In the genomic region with DNA sequence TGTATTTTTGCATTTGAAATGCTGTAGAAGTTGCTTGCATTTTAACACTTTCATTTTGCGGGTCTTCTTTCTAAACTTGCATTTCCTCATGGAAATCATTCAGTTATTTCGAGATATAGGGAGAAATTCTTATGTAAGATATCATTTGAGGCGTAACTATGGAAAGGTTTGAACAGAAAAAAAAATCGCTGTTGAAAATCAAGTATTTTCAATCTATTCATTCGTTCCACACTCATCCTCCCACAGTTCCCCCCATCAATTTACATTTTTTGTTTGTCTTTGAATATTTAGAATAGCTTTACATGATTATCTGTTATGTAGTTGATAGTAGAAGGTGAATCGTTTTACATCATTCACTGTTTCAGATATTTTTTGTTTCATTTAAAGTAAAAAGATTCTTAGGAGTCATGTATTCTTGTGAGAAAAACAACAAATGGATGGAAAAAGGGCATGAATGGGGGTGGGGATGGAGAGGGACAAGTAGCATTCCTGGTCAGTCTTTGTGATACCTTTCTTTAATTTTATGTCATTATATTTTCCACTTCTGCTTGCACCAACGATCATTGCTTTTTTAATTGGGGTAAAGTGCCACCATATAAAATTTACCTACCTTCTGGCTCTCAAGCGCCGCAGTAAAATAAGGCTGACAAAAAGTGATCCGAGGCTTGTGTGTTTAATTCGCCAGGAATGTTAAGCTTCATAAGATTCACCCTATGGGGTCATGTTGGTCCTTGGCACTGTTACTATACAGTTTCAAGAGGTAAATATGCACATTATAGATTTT, we compare ENCODE assay signal across 8 cellular contexts. TPM values are rescaled to one million over a fixed set of nuclear protein-coding genes. Genes with fewer than 3 reads are reported as not detected.
DNase-seq lines count a peak whose midpoint lies in the region; ATAC-seq, FAIRE-seq and TF ChIP-seq lines count a peak whose summit lies in the region.

No MANE protein-coding gene starts in this region.

- no peaks in the 10 kb centered on the region for H3K27me3 ChIP-seq in thyroid gland

- no peaks in the 10 kb centered on the region for H3K9me3 Mint-ChIP-seq in activated CD8-positive, alpha-beta T cell treated with anti-CD3 and anti-CD28 coated beads for 36 hours
- H3K9me3 Mint-ChIP-seq in activated CD8-positive, alpha-beta T cell treated with anti-CD3 and anti-CD28 coated beads, Interleukin-2, amount 10 ng/mL, durations not matched to agents 7 days and 5 days (ENCODE audit: insufficient read depth), result no peaks in the 10 kb centered on the region
- H3K9me3 Mint-ChIP-seq in WTC11, result no peaks in the 10 kb centered on the region

- CTCF ChIA-PET in activated CD8-positive, alpha-beta T cell treated with anti-CD3 and anti-CD28 coated beads for 36 hours (lab: Charles Lee), result interaction anchor here (4.0 kb wide), 1 partner anchor 32 kb away, joined by 20 read pairs; no protein-coding TSS in a partner anchor
- CTCF ChIA-PET in activated CD8-positive, alpha-beta T cell treated with anti-CD3 and anti-CD28 coated beads, Interleukin-2, amount 10 ng/mL, durations not matched to agents 7 days and 5 days (lab: Charles Lee), result interaction anchor here (1.5 to 1.6 kb wide), 2 partner anchors 14 to 203 kb away, joined by 3 read pairs; no protein-coding TSS in a partner anchor
- CTCF ChIA-PET in WTC11 (lab: Charles Lee), result interaction anchor here (1.0 to 1.8 kb wide), 2 partner anchors 21 to 32 kb away, joined by 4 read pairs; no protein-coding TSS in a partner anchor
- CTCF ChIA-PET in HEK293T (lab: Yijun Ruan, JAX), result no interaction called here

- no peak for TF ChIP-seq CTCF in activated CD8-positive, alpha-beta T cell treated with anti-CD3 and anti-CD28 coated beads for 36 hours (IDR thresholded peaks at IDR 0.05)
- TF ChIP-seq CTCF in WTC11 (IDR thresholded peaks at IDR 0.05), result no peak
- TF ChIP-seq CTCF in kidney (IDR thresholded peaks at IDR 0.05; ENCODE audit: borderline replicate concordance, extremely low read depth, insufficient read depth), result no peak
- TF ChIP-seq CTCF in thyroid gland (IDR thresholded peaks at IDR 0.05), result no peak

- no peak for TF ChIP-seq POLR2A in thyroid gland (IDR thresholded peaks at IDR 0.05)

- 86 to 88% methylated on average over 11 of the region's 11 CpGs for WGBS in thyroid gland, 2 donors

- H3K4me1 Mint-ChIP-seq in activated CD8-positive, alpha-beta T cell treated with anti-CD3 and anti-CD28 coated beads for 36 hours (ENCODE audit: low read depth), result peaks cover 39% of the 10 kb centered on the region
- peaks cover 36% of the 10 kb centered on the region for H3K4me1 Mint-ChIP-seq in activated CD8-positive, alpha-beta T cell treated with anti-CD3 and anti-CD28 coated beads, Interleukin-2, amount 10 ng/mL, durations not matched to agents 7 days and 5 days (ENCODE audit: low read depth)
- H3K4me1 Mint-ChIP-seq in WTC11, result peaks cover 47% of the 10 kb centered on the region

- DNase-seq in activated CD8-positive, alpha-beta T cell treated with anti-CD3 and anti-CD28 coated beads for 36 hours, result no peak
- no peak for DNase-seq in activated CD8-positive, alpha-beta T cell treated with anti-CD3 and anti-CD28 coated beads, Interleukin-2, amount 10 ng/mL, durations not matched to agents 7 days and 5 days
- DNase-seq in WTC11 (ENCODE audit: low spot score), result no peak
- no peak for DNase-seq in kidney
- DNase-seq in thyroid gland, result no peak
- no peak for DNase-seq in activated CD8-positive, alpha-beta memory T cell treated with anti-CD3 and anti-CD28 coated beads, Interleukin-2, amount 50 U/mL, for 48 hours
- no peak for DNase-seq in HEK293T (ENCODE audit: extremely low spot score)

- FAIRE-seq in kidney (lab: Jason Lieb, UNC), result no peak

- H3K9me3 ChIP-seq in kidney (ENCODE audit: control insufficient read depth in 1 of 2, low read length in 2 of 2) (no peaks in the 10 kb centered on the region), thyroid gland (no peaks in the 10 kb centered on the region)

- H3K36me3 ChIP-seq in kidney (ENCODE audit: control insufficient read depth in 1 of 2, insufficient read depth in 2 of 2, low read length in 2 of 2) (no peaks in the 10 kb centered on the region), thyroid gland (no peaks in the 10 kb centered on the region)

- intact Hi-C loops in activated CD8-positive, alpha-beta T cell treated with anti-CD3 and anti-CD28 coated beads for 36 hours (cut with micrococcal nuclease), result no loop called here
- intact Hi-C loops in kidney (cut with DNase I) (no loop called here), thyroid gland (cut with DNase I) (loop anchor here (10.0 kb wide), 1 partner anchor 796 kb away; a partner anchor contains a TSS)

- no peak for ATAC-seq in activated CD8-positive, alpha-beta T cell treated with anti-CD3 and anti-CD28 coated beads for 36 hours
- no peak for ATAC-seq in activated CD8-positive, alpha-beta T cell treated with anti-CD3 and anti-CD28 coated beads, Interleukin-2, amount 10 ng/mL, durations not matched to agents 7 days and 5 days
- ATAC-seq in WTC11, result no peak
- ATAC-seq in GM18873 (IDR thresholded peaks at IDR 0.05; ENCODE audit: low FRiP score, unreplicated experiment), result no peak

- peak overlapping the region; percentile 98 for H3K27ac ChIP-seq in kidney (ENCODE audit: low read depth in 2 of 2, low read length in 2 of 2)
- H3K27ac ChIP-seq in thyroid gland, result peak overlapping the region; percentile 92 to 99 (median 95)

- POLR2A ChIA-PET in activated CD8-positive, alpha-beta T cell treated with anti-CD3 and anti-CD28 coated beads for 36 hours (lab: Charles Lee), result no interaction called here
- POLR2A ChIA-PET in activated CD8-positive, alpha-beta T cell treated with anti-CD3 and anti-CD28 coated beads, Interleukin-2, amount 10 ng/mL, durations not matched to agents 7 days and 5 days (lab: Charles Lee), result no interaction called here
- POLR2A ChIA-PET in WTC11 (lab: Charles Lee), result interaction anchor here (0.5 to 0.7 kb wide), 2 partner anchors 10 to 247 kb away, joined by 3 read pairs; no protein-coding TSS in a partner anchor
- POLR2A ChIA-PET in HEK293T (lab: Yijun Ruan, JAX), result interaction anchor here (1.4 to 1.8 kb wide), 2 partner anchors 10 to 33 kb away, joined by 7 to 10 read pairs; no protein-coding TSS in a partner anchor

- H3K36me3 Mint-ChIP-seq in activated CD8-positive, alpha-beta T cell treated with anti-CD3 and anti-CD28 coated beads for 36 hours (ENCODE audit: low read depth), result no peaks in the 10 kb centered on the region
- peaks cover 4% of the 10 kb centered on the region for H3K36me3 Mint-ChIP-seq in activated CD8-positive, alpha-beta T cell treated with anti-CD3 and anti-CD28 coated beads, Interleukin-2, amount 10 ng/mL, durations not matched to agents 7 days and 5 days (ENCODE audit: low read depth)
- H3K36me3 Mint-ChIP-seq in WTC11, result no peaks in the 10 kb centered on the region

- peaks cover 2 to 12% of the 10 kb centered on the region in 2 donors for H3K4me1 ChIP-seq in kidney (ENCODE audit: control insufficient read depth in 1 of 2, insufficient read depth in 1 of 2, low read depth in 1 of 2, low read length in 2 of 2)
- peaks cover 6 to 14% of the 10 kb centered on the region in 2 donors for H3K4me1 ChIP-seq in thyroid gland

- peak overlapping the region; percentile 67 to 81 for H3K4me3 ChIP-seq in kidney (ENCODE audit: low read length in 2 of 2)
- no peak overlapping the region for H3K4me3 ChIP-seq in thyroid gland (replicated peaks in 1 of 3)

- no peak overlapping the region for H3K27ac Mint-ChIP-seq in activated CD8-positive, alpha-beta T cell treated with anti-CD3 and anti-CD28 coated beads for 36 hours
- H3K27ac Mint-ChIP-seq in activated CD8-positive, alpha-beta T cell treated with anti-CD3 and anti-CD28 coated beads, Interleukin-2, amount 10 ng/mL, durations not matched to agents 7 days and 5 days, result no peak overlapping the region
- peak overlapping the region; percentile 95 for H3K27ac Mint-ChIP-seq in WTC11

- peak overlapping the region in 1 of 2 donors; percentile 49 for H3K9ac ChIP-seq in kidney (ENCODE audit: low read length in 2 of 2)

- peaks cover 18% of the 10 kb centered on the region for H3K27me3 Mint-ChIP-seq in activated CD8-positive, alpha-beta T cell treated with anti-CD3 and anti-CD28 coated beads for 36 hours
- H3K27me3 Mint-ChIP-seq in activated CD8-positive, alpha-beta T cell treated with anti-CD3 and anti-CD28 coated beads, Interleukin-2, amount 10 ng/mL, durations not matched to agents 7 days and 5 days (ENCODE audit: low read depth), result peaks cover 40% of the 10 kb centered on the region
- H3K27me3 Mint-ChIP-seq in WTC11 (ENCODE audit: low read depth), result no peaks in the 10 kb centered on the region

- peak overlapping the region; percentile 22 for H3K4me3 Mint-ChIP-seq in activated CD8-positive, alpha-beta T cell treated with anti-CD3 and anti-CD28 coated beads for 36 hours
- H3K4me3 Mint-ChIP-seq in activated CD8-positive, alpha-beta T cell treated with anti-CD3 and anti-CD28 coated beads, Interleukin-2, amount 10 ng/mL, durations not matched to agents 7 days and 5 days, result no peak overlapping the region
- H3K4me3 Mint-ChIP-seq in WTC11, result peak overlapping the region; percentile 86

TF ChIP-seq in WTC11, 78 proteins besides CTCF, POLR2A, EP300 and RAD21 (continues in another document):
- TF ChIP-seq ZNF232 (CRISPR knock-in tag; IDR thresholded peaks at IDR 0.05), result no peak
- TF ChIP-seq, protein P1, sequence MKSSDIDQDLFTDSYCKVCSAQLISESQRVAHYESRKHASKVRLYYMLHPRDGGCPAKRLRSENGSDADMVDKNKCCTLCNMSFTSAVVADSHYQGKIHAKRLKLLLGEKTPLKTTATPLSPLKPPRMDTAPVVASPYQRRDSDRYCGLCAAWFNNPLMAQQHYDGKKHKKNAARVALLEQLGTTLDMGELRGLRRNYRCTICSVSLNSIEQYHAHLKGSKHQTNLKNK (CRISPR knock-in tag; IDR thresholded peaks at IDR 0.05), result no peak

TF ChIP-seq in HEK293T, 16 proteins besides CTCF, POLR2A, EP300 and RAD21 (continues in another document):
- no peak for TF ChIP-seq ELF4 (IDR thresholded peaks at IDR 0.05)
- TF ChIP-seq HDGF (IDR thresholded peaks at IDR 0.05; ENCODE audit: borderline replicate concordance), result no peak
- TF ChIP-seq FOXK2 (IDR thresholded peaks at IDR 0.05), result no peak
- TF ChIP-seq BHLHE40 (IDR thresholded peaks at IDR 0.05; ENCODE audit: borderline replicate concordance), result no peak
- TF ChIP-seq SP1 (IDR thresholded peaks at IDR 0.05), result no peak

RNA-seq across cellular contexts. Expression of a gene that starts 3.2 kb away (rescaled TPM):
- under 1 TPM; 0.11 to 0.36 TPM for total RNA-seq in activated CD8-positive, alpha-beta T cell treated with anti-CD3 and anti-CD28 coated beads for 36 hours
- under 1 TPM; 0.10 to 0.11 TPM for total RNA-seq in activated CD8-positive, alpha-beta T cell treated with anti-CD3 and anti-CD28 coated beads, Interleukin-2, amount 10 ng/mL, durations not matched to agents 7 days and 5 days
- total RNA-seq in WTC11 (2021) (9.4 to 12.9 TPM (median 11.8 TPM) in 3 replicates), kidney (2.9 TPM), thyroid gland (1 to 10 TPM; 3.1 to 9.9 (median 7.1) TPM)
- 0.71 TPM for polyA plus RNA-seq in kidney (ENCODE audit: insufficient read depth, low read depth, low replicate concordance)

RNA-seq across cellular contexts. Expression of a gene that starts 5.4 kb away (rescaled TPM):
- 10 to 100 TPM; 33.9 to 36.4 TPM for total RNA-seq in activated CD8-positive, alpha-beta T cell treated with anti-CD3 and anti-CD28 coated beads for 36 hours
- 10 to 100 TPM; 46.0 to 47.1 TPM for total RNA-seq in activated CD8-positive, alpha-beta T cell treated with anti-CD3 and anti-CD28 coated beads, Interleukin-2, amount 10 ng/mL, durations not matched to agents 7 days and 5 days
- 52.7 to 60.3 TPM (median 60.1 TPM) in 3 replicates for total RNA-seq in WTC11 (2021)
- total RNA-seq in kidney, result 54.2 TPM
- 11.0 TPM for polyA plus RNA-seq in kidney (ENCODE audit: insufficient read depth, low read depth, low replicate concordance)
- total RNA-seq in thyroid gland, result 100 to 1,000 TPM in 1 of 4 donors, 10 to 100 TPM in 3; 46.3 to 109 (median 57.7) TPM

Comparison
In these comparisons a context has a peak if more than half of its experiments do, and no peak if none do; other contexts are left out.
1. H3K4me3 ChIP-seq: peak in kidney (2 of 2); none in thyroid gland (0 of 3).
2. POLR2A ChIA-PET loops: an anchor here in WTC11 (0.5 to 0.7 kb wide) and HEK293T (1.4 to 1.8 kb wide); none called in activated CD8-positive, alpha-beta T cell treated with anti-CD3 and anti-CD28 coated beads for 36 hours and activated CD8-positive, alpha-beta T cell treated with anti-CD3 and anti-CD28 coated beads, Interleukin-2, amount 10 ng/mL, durations not matched to agents 7 days and 5 days.